Comparison of ENCODE assay signal across 1 cellular context in genomic region chr7:75889826-75890225, GRCh38.
TF ChIP-seq lines count a peak whose summit lies in the region.

No MANE protein-coding gene starts in this region.

TF ChIP-seq in HEK293, 187 proteins besides CTCF, POLR2A, EP300 and RAD21 (continued from another document):
- TF ChIP-seq ZBTB11 (tag by site-specific recombination; conservative IDR thresholded peaks at IDR 0.05; ENCODE audit: low read depth) (no peak), ZNF354C (tag by site-specific recombination; IDR thresholded peaks at IDR 0.05; ENCODE audit: borderline replicate concordance, low read depth) (no peak), ZNF777 (tag by site-specific recombination; IDR thresholded peaks at IDR 0.05; ENCODE audit: borderline replicate concordance) (no peak), ZNF664 (tag by site-specific recombination; IDR thresholded peaks at IDR 0.05) (no peak), ZNF843 (tag by site-specific recombination; IDR thresholded peaks at IDR 0.05) (no peak), ZBTB17 (tag by site-specific recombination; IDR thresholded peaks at IDR 0.05) (no peak), ZNF596 (tag by site-specific recombination; IDR thresholded peaks at IDR 0.05) (no peak)
